Comparison of ENCODE assay signal across 1 cellular context in the genomic region with DNA sequence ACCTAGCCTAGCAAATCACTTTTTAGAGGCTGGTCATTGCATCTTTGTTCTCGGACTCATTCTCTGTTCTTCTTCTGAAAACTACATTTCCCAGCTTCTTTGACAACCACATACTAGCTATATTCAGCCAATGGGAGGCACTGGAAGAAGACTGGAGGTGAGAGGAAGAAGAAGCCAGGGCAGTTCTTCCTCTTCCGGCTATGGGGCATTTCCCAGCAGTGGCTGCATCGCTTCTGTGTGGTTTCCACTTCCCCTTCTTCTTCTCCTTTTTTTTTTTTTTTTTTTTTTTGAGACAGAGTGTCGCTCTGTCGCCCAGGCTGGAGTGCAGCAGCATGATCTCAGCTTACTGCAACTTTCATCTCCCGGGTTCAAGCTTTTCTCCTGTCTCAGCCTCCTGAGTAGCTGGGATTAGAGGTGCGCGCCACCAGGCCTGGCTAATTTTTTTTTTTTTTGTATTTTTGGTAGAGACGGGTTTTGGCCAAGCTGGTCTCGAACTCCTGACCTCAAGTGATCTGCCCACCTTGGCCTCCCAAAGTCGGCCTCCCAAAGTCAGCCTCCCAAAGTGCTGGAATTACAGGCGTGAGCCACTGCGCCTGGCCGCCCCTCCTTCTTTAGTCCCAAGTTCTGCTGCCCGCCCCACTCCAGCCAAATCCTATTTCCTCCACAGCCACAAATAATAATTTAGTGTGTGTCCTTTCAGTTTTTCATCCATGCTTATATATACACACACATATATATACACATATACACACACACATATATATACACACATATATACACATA.
TF ChIP-seq lines count a peak whose summit lies in the region.

No MANE protein-coding gene starts in this region.

TF ChIP-seq in GM12878, 131 proteins besides CTCF, POLR2A, EP300 and RAD21 (continues in another document):
- peak; percentile 17 for TF ChIP-seq SIX5 (IDR thresholded peaks at IDR 0.05; ENCODE audit: low read depth, low read length, severe bottlenecking)
- no peak for TF ChIP-seq STAT3 (IDR thresholded peaks at IDR 0.05; ENCODE audit: low read depth, low read length)
- 0 out of 2 replicates have a peak, but pooled peaks have one; percentile 25 for TF ChIP-seq IKZF1 (conservative IDR thresholded peaks at IDR 0.05)
- TF ChIP-seq ZSCAN29 (IDR thresholded peaks at IDR 0.05) = no peak
- TF ChIP-seq ZBED1 (IDR thresholded peaks at IDR 0.05; ENCODE audit: borderline replicate concordance) = no peak
- no peak for TF ChIP-seq CHD2 (IDR thresholded peaks at IDR 0.05; ENCODE audit: borderline replicate concordance, low read depth, low read length)
- TF ChIP-seq STAT1 (conservative IDR thresholded peaks at IDR 0.05) = no peak
- TF ChIP-seq RFX5 (IDR thresholded peaks at IDR 0.05; ENCODE audit: low read depth, low read length) = no peak
- TF ChIP-seq BCLAF1 (IDR thresholded peaks at IDR 0.05) = no peak
- no peak for TF ChIP-seq JUNB (IDR thresholded peaks at IDR 0.05)
- TF ChIP-seq, protein P1, sequence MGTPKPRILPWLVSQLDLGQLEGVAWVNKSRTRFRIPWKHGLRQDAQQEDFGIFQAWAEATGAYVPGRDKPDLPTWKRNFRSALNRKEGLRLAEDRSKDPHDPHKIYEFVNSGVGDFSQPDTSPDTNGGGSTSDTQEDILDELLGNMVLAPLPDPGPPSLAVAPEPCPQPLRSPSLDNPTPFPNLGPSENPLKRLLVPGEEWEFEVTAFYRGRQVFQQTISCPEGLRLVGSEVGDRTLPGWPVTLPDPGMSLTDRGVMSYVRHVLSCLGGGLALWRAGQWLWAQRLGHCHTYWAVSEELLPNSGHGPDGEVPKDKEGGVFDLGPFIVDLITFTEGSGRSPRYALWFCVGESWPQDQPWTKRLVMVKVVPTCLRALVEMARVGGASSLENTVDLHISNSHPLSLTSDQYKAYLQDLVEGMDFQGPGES (IDR thresholded peaks at IDR 0.05) = no peak
- TF ChIP-seq, protein P2, sequence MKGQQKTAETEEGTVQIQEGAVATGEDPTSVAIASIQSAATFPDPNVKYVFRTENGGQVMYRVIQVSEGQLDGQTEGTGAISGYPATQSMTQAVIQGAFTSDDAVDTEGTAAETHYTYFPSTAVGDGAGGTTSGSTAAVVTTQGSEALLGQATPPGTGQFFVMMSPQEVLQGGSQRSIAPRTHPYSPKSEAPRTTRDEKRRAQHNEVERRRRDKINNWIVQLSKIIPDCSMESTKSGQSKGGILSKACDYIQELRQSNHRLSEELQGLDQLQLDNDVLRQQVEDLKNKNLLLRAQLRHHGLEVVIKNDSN (IDR thresholded peaks at IDR 0.05; ENCODE audit: borderline replicate concordance, extremely low read length, insufficient read depth, low read depth, low read length) = no peak
- TF ChIP-seq ETV6 (conservative IDR thresholded peaks at IDR 0.05 in 1 of 2, IDR thresholded peaks at IDR 0.05 in 1 of 2; ENCODE audit: borderline replicate concordance in 1 of 2, low read depth in 1 of 2) = peak in 1 of 2 experiments; percentile 86; a peak in 2 of 4 replicates
- TF ChIP-seq MYC (IDR thresholded peaks at IDR 0.05; ENCODE audit: insufficient read depth, insufficient read length, insufficient replicate concordance, low read length, severe bottlenecking) = no peak
- no peak for TF ChIP-seq RBBP5 (conservative IDR thresholded peaks at IDR 0.05)
- TF ChIP-seq KAT2A (conservative IDR thresholded peaks at IDR 0.05; ENCODE audit: control insufficient read depth, low read depth, low read length) = no peak
- no peak for TF ChIP-seq HDAC6 (IDR thresholded peaks at IDR 0.05; ENCODE audit: unreplicated experiment)
- TF ChIP-seq, protein P3, sequence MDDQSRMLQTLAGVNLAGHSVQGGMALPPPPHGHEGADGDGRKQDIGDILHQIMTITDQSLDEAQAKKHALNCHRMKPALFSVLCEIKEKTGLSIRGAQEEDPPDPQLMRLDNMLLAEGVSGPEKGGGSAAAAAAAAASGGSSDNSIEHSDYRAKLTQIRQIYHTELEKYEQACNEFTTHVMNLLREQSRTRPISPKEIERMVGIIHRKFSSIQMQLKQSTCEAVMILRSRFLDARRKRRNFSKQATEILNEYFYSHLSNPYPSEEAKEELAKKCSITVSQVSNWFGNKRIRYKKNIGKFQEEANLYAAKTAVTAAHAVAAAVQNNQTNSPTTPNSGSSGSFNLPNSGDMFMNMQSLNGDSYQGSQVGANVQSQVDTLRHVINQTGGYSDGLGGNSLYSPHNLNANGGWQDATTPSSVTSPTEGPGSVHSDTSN (IDR thresholded peaks at IDR 0.05; ENCODE audit: insufficient replicate concordance, low read depth, low read length) = no peak
- TF ChIP-seq E2F8 (IDR thresholded peaks at IDR 0.05; ENCODE audit: low read depth, partially characterized antibody) = no peak
- no peak for TF ChIP-seq BACH1 (IDR thresholded peaks at IDR 0.05; ENCODE audit: borderline replicate concordance)
- no peak for TF ChIP-seq CEBPZ (IDR thresholded peaks at IDR 0.05; ENCODE audit: low read depth, low read length)
- TF ChIP-seq, protein P4, sequence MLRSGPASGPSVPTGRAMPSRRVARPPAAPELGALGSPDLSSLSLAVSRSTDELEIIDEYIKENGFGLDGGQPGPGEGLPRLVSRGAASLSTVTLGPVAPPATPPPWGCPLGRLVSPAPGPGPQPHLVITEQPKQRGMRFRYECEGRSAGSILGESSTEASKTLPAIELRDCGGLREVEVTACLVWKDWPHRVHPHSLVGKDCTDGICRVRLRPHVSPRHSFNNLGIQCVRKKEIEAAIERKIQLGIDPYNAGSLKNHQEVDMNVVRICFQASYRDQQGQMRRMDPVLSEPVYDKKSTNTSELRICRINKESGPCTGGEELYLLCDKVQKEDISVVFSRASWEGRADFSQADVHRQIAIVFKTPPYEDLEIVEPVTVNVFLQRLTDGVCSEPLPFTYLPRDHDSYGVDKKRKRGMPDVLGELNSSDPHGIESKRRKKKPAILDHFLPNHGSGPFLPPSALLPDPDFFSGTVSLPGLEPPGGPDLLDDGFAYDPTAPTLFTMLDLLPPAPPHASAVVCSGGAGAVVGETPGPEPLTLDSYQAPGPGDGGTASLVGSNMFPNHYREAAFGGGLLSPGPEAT (IDR thresholded peaks at IDR 0.05; ENCODE audit: low read depth) = no peak
- no peak for TF ChIP-seq MYB (IDR thresholded peaks at IDR 0.05; ENCODE audit: borderline replicate concordance, low read depth, low read length)
- no peak for TF ChIP-seq PAX5 (IDR thresholded peaks at IDR 0.05; ENCODE audit: borderline replicate concordance, low read depth, low read length)
- TF ChIP-seq CEBPB (IDR thresholded peaks at IDR 0.05; ENCODE audit: borderline replicate concordance in 1 of 2, low read depth in 2 of 2, low read length in 2 of 2) = no peak
- no peak for TF ChIP-seq POLR2AphosphoS2 (IDR thresholded peaks at IDR 0.05; ENCODE audit: low read depth, low read length)
- TF ChIP-seq HDAC2 (IDR thresholded peaks at IDR 0.05) = no peak
- TF ChIP-seq RAD51 (IDR thresholded peaks at IDR 0.05) = no peak
- no peak for TF ChIP-seq FOXK2 (IDR thresholded peaks at IDR 0.05)
- TF ChIP-seq SP1 (IDR thresholded peaks at IDR 0.05; ENCODE audit: low read depth, low read length) = no peak
- TF ChIP-seq, protein P5, sequence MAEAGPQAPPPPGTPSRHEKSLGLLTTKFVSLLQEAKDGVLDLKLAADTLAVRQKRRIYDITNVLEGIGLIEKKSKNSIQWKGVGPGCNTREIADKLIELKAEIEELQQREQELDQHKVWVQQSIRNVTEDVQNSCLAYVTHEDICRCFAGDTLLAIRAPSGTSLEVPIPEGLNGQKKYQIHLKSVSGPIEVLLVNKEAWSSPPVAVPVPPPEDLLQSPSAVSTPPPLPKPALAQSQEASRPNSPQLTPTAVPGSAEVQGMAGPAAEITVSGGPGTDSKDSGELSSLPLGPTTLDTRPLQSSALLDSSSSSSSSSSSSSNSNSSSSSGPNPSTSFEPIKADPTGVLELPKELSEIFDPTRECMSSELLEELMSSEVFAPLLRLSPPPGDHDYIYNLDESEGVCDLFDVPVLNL (IDR thresholded peaks at IDR 0.05; ENCODE audit: low read depth, low read length) = no peak
- no peak for TF ChIP-seq FOS (IDR thresholded peaks at IDR 0.05; ENCODE audit: borderline replicate concordance, extremely low read depth, insufficient read length)
- no peak for TF ChIP-seq SKIL (IDR thresholded peaks at IDR 0.05; ENCODE audit: low read depth, poor library complexity, severe bottlenecking)
- no peak for TF ChIP-seq BRCA1 (IDR thresholded peaks at IDR 0.05; ENCODE audit: low read depth, low read length)
- peak; percentile 42; the same call in 1 of the 2 replicates for TF ChIP-seq GABPA (IDR thresholded peaks at IDR 0.05; ENCODE audit: low read depth)
